1 cellular context compared by ENCODE assay signal in the genomic region with DNA sequence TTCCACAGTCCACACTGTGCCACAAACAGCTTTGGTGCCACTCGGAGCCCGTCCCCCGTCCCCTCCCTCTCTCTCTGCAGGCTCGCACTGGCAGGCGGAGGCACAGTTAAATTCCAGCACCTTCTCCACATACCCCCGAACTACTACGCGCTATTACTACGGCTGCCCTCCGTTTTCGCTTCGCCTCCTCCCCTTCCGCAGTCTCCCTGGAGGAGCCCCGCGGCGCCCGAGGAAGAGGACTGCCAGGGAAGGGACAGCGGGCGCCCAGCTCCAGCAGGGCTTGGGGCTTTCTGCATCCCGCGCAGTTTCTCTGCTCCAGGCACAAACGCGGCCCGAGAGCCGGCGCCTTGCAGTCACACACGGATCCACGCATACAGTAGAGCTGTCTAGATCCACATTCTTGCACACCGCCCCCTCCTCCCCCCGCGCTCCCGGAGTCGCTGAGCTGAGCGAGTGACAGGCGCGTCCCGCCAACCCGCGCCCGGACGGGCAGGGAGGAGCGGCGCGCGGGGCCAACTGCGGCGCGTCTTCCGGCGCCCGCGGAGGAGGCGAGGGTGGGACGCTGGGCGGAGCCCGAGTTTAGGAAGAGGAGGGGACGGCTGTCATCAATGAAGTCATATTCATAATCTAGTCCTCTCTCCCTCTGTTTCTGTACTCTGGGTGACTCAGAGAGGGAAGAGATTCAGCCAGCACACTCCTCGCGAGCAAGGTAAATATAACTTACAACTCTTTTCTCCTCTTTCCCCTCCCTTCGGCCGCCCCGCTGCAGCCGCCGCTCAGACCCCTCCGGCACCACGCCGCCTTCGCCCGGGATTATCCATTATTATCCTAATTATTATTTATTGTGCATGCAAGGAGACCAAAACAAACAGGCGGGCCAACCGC.
TF ChIP-seq lines count a peak whose summit lies in the region.

A gene (plus strand): TSS at position 652 of the 885 bp plus-strand sequence. CDS start 13,676 bp downstream, outside the sequence.

TF ChIP-seq in K562, 482 proteins besides CTCF, POLR2A, EP300 and RAD21 (continued from another document and continues in another):
- TF ChIP-seq, protein P1, sequence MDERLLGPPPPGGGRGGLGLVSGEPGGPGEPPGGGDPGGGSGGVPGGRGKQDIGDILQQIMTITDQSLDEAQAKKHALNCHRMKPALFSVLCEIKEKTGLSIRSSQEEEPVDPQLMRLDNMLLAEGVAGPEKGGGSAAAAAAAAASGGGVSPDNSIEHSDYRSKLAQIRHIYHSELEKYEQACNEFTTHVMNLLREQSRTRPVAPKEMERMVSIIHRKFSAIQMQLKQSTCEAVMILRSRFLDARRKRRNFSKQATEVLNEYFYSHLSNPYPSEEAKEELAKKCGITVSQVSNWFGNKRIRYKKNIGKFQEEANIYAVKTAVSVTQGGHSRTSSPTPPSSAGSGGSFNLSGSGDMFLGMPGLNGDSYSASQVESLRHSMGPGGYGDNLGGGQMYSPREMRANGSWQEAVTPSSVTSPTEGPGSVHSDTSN (CRISPR knock-in tag; IDR thresholded peaks at IDR 0.05; ENCODE audit: low read depth), result peak; percentile 74
- TF ChIP-seq, protein P1 (tag; conservative IDR thresholded peaks at IDR 0.05; ENCODE audit: low read depth), result peak; percentile 76
- TF ChIP-seq, protein P2, sequence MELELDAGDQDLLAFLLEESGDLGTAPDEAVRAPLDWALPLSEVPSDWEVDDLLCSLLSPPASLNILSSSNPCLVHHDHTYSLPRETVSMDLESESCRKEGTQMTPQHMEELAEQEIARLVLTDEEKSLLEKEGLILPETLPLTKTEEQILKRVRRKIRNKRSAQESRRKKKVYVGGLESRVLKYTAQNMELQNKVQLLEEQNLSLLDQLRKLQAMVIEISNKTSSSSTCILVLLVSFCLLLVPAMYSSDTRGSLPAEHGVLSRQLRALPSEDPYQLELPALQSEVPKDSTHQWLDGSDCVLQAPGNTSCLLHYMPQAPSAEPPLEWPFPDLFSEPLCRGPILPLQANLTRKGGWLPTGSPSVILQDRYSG (tag; conservative IDR thresholded peaks at IDR 0.05; ENCODE audit: low read depth), result no peak
- TF ChIP-seq, protein P3, sequence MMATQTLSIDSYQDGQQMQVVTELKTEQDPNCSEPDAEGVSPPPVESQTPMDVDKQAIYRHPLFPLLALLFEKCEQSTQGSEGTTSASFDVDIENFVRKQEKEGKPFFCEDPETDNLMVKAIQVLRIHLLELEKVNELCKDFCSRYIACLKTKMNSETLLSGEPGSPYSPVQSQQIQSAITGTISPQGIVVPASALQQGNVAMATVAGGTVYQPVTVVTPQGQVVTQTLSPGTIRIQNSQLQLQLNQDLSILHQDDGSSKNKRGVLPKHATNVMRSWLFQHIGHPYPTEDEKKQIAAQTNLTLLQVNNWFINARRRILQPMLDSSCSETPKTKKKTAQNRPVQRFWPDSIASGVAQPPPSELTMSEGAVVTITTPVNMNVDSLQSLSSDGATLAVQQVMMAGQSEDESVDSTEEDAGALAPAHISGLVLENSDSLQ (IDR thresholded peaks at IDR 0.05), result peak; percentile 99
- TF ChIP-seq TEAD4 (IDR thresholded peaks at IDR 0.05; ENCODE audit: low read length) (peak; percentile 25; the same call in 1 of the 2 replicates), TEAD4 (CRISPR knock-in tag; IDR thresholded peaks at IDR 0.05; ENCODE audit: borderline replicate concordance) (no peak), ZNF143 (CRISPR knock-in tag; IDR thresholded peaks at IDR 0.05) (no peak), ZNF316 (IDR thresholded peaks at IDR 0.05) (no peak), PHF8 (IDR thresholded peaks at IDR 0.05; ENCODE audit: borderline replicate concordance, low read length) (peak; percentile 81; the same call in 1 of the 2 replicates), TAF1 (IDR thresholded peaks at IDR 0.05; ENCODE audit: control insufficient read depth, extremely low read depth, insufficient read depth, low read length, severe bottlenecking) (peak; percentile 59), TEAD1 (CRISPR knock-in tag; IDR thresholded peaks at IDR 0.05) (peak in 1 of 2 experiments; percentile 88; a peak in 2 of 4 replicates), ELF4 (CRISPR knock-in tag; IDR thresholded peaks at IDR 0.05) (0 out of 2 replicates have a peak, but pooled peaks have one; percentile 36), ASH1L (IDR thresholded peaks at IDR 0.05; ENCODE audit: borderline replicate concordance, low read depth, partially characterized antibody) (peak; percentile 72), ZNF146 (CRISPR knock-in tag; IDR thresholded peaks at IDR 0.05; ENCODE audit: unreplicated experiment) (no peak), POLR2AphosphoS5 (IDR thresholded peaks at IDR 0.05; ENCODE audit: control insufficient read depth, insufficient read depth, low read depth, low read length) (peak; percentile 54; the same call in 1 of the 2 replicates), HDAC1 (IDR thresholded peaks at IDR 0.05) (peak in 1 of 2 experiments; percentile 72; a peak in 1 of 4 replicates), ZFP30 (CRISPR knock-in tag; IDR thresholded peaks at IDR 0.05; ENCODE audit: borderline replicate concordance) (no peak), PHB (CRISPR knock-in tag; IDR thresholded peaks at IDR 0.05) (no peak), ATF1 (CRISPR knock-in tag; IDR thresholded peaks at IDR 0.05) (no peak), ATF1 (tag; IDR thresholded peaks at IDR 0.05) (peak; percentile 89), NONO (IDR thresholded peaks at IDR 0.05; ENCODE audit: low read depth in 2 of 2, low read length in 1 of 2) (no peak), MAZ (CRISPR knock-in tag; conservative IDR thresholded peaks at IDR 0.05 in 1 of 2, IDR thresholded peaks at IDR 0.05 in 1 of 2) (peak; percentile 30 to 38; a peak in 2 of 4 replicates), ZNF551 (CRISPR knock-in tag; IDR thresholded peaks at IDR 0.05) (no peak), TOE1 (IDR thresholded peaks at IDR 0.05; ENCODE audit: borderline replicate concordance) (no peak), TOE1 (CRISPR knock-in tag; IDR thresholded peaks at IDR 0.05; ENCODE audit: borderline replicate concordance, low read depth) (no peak), ZBED1 (IDR thresholded peaks at IDR 0.05) (no peak), RBM25 (IDR thresholded peaks at IDR 0.05; ENCODE audit: low read depth, low read length, severe bottlenecking) (peak; percentile 98), SAFB (IDR thresholded peaks at IDR 0.05; ENCODE audit: borderline replicate concordance, low read depth, low read length) (peak; percentile 21; the same call in 1 of the 2 replicates), HMGN3 (IDR thresholded peaks at IDR 0.05; ENCODE audit: borderline replicate concordance, extremely low read depth, insufficient read length, low read depth, low read length) (peak; percentile 64), CBX1 (IDR thresholded peaks at IDR 0.05; ENCODE audit: low read depth) (no peak), POLR2H (tag; IDR thresholded peaks at IDR 0.05; ENCODE audit: low read depth) (peak; percentile 52; the same call in 1 of the 2 replicates)
- TF ChIP-seq, protein P4, sequence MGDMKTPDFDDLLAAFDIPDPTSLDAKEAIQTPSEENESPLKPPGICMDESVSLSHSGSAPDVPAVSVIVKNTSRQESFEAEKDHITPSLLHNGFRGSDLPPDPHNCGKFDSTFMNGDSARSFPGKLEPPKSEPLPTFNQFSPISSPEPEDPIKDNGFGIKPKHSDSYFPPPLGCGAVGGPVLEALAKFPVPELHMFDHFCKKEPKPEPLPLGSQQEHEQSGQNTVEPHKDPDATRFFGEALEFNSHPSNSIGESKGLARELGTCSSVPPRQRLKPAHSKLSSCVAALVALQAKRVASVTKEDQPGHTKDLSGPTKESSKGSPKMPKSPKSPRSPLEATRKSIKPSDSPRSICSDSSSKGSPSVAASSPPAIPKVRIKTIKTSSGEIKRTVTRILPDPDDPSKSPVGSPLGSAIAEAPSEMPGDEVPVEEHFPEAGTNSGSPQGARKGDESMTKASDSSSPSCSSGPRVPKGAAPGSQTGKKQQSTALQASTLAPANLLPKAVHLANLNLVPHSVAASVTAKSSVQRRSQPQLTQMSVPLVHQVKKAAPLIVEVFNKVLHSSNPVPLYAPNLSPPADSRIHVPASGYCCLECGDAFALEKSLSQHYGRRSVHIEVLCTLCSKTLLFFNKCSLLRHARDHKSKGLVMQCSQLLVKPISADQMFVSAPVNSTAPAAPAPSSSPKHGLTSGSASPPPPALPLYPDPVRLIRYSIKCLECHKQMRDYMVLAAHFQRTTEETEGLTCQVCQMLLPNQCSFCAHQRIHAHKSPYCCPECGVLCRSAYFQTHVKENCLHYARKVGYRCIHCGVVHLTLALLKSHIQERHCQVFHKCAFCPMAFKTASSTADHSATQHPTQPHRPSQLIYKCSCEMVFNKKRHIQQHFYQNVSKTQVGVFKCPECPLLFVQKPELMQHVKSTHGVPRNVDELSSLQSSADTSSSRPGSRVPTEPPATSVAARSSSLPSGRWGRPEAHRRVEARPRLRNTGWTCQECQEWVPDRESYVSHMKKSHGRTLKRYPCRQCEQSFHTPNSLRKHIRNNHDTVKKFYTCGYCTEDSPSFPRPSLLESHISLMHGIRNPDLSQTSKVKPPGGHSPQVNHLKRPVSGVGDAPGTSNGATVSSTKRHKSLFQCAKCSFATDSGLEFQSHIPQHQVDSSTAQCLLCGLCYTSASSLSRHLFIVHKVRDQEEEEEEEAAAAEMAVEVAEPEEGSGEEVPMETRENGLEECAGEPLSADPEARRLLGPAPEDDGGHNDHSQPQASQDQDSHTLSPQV (IDR thresholded peaks at IDR 0.05), result no peak
- TF ChIP-seq, protein P5, sequence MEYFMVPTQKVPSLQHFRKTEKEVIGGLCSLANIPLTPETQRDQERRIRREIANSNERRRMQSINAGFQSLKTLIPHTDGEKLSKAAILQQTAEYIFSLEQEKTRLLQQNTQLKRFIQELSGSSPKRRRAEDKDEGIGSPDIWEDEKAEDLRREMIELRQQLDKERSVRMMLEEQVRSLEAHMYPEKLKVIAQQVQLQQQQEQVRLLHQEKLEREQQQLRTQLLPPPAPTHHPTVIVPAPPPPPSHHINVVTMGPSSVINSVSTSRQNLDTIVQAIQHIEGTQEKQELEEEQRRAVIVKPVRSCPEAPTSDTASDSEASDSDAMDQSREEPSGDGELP (CRISPR knock-in tag; IDR thresholded peaks at IDR 0.05; ENCODE audit: borderline replicate concordance), result peak; percentile 47; the same call in 1 of the 2 replicates
- TF ChIP-seq, protein P6, sequence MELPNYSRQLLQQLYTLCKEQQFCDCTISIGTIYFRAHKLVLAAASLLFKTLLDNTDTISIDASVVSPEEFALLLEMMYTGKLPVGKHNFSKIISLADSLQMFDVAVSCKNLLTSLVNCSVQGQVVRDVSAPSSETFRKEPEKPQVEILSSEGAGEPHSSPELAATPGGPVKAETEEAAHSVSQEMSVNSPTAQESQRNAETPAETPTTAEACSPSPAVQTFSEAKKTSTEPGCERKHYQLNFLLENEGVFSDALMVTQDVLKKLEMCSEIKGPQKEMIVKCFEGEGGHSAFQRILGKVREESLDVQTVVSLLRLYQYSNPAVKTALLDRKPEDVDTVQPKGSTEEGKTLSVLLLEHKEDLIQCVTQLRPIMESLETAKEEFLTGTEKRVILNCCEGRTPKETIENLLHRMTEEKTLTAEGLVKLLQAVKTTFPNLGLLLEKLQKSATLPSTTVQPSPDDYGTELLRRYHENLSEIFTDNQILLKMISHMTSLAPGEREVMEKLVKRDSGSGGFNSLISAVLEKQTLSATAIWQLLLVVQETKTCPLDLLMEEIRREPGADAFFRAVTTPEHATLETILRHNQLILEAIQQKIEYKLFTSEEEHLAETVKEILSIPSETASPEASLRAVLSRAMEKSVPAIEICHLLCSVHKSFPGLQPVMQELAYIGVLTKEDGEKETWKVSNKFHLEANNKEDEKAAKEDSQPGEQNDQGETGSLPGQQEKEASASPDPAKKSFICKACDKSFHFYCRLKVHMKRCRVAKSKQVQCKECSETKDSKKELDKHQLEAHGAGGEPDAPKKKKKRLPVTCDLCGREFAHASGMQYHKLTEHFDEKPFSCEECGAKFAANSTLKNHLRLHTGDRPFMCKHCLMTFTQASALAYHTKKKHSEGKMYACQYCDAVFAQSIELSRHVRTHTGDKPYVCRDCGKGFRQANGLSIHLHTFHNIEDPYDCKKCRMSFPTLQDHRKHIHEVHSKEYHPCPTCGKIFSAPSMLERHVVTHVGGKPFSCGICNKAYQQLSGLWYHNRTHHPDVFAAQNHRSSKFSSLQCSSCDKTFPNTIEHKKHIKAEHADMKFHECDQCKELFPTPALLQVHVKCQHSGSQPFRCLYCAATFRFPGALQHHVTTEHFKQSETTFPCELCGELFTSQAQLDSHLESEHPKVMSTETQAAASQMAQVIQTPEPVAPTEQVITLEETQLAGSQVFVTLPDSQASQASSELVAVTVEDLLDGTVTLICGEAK (IDR thresholded peaks at IDR 0.05), result no peak
- TF ChIP-seq, protein P6 (CRISPR knock-in tag; IDR thresholded peaks at IDR 0.05), result no peak
